In genomic region chr2:221001377-221001776, GRCh38 we compare ENCODE assay signal across 21 cellular contexts.
"Had no signal": no experiment of that assay in that cellular context is flagged by ENCODE, and none has a peak within 500 bp of the region (broad histone marks: within the 10 kb centered on the region; RNA-seq: fewer than 3 reads in every experiment).

No MANE protein-coding gene starts in this region.

- H3K36me3 ChIP-seq: esophagus muscularis mucosa, gastroesophageal sphincter, heart left ventricle, left lung, lower lobe of right lung had no signal

- H3K9me3 ChIP-seq: esophagus muscularis mucosa, gastroesophageal sphincter, heart left ventricle, left lung, lower lobe of right lung had no signal

- H3K4me1 ChIP-seq: left lung, lower lobe of right lung had no signal

- H3K27me3 ChIP-seq: dorsolateral prefrontal cortex, esophagus muscularis mucosa, foreskin keratinocyte, gastroesophageal sphincter, heart left ventricle, hepatocyte, left lung had no signal

- H3K27ac ChIP-seq: coronary artery, dorsolateral prefrontal cortex, esophagus muscularis mucosa, foreskin keratinocyte, gastroesophageal sphincter, heart left ventricle, hepatocyte, left lung, lower lobe of right lung had no signal

- DNase-seq: dermis blood vessel endothelial cell; dorsolateral prefrontal cortex; effector CD4-positive, alpha-beta T cell; effector memory CD4-positive, alpha-beta T cell; foreskin keratinocyte; heart left ventricle; hypothalamus; immature natural killer cell; islet precursor cell; kidney; kidney glomerular epithelial cell; left colon; left lung; left ventricle myocardium superior; lower lobe of right lung; mesendoderm; midbrain had no signal

- H3K4me3 ChIP-seq: coronary artery, dorsolateral prefrontal cortex, esophagus muscularis mucosa, gastroesophageal sphincter, heart left ventricle, hepatocyte, left lung, lower lobe of right lung had no signal

- ATAC-seq: foreskin keratinocyte, gastroesophageal sphincter, heart left ventricle, left colon, left lung, left ventricle myocardium superior, lower lobe of right lung had no signal
